Comparison of ENCODE assay signal across 28 cellular contexts in the genomic region with DNA sequence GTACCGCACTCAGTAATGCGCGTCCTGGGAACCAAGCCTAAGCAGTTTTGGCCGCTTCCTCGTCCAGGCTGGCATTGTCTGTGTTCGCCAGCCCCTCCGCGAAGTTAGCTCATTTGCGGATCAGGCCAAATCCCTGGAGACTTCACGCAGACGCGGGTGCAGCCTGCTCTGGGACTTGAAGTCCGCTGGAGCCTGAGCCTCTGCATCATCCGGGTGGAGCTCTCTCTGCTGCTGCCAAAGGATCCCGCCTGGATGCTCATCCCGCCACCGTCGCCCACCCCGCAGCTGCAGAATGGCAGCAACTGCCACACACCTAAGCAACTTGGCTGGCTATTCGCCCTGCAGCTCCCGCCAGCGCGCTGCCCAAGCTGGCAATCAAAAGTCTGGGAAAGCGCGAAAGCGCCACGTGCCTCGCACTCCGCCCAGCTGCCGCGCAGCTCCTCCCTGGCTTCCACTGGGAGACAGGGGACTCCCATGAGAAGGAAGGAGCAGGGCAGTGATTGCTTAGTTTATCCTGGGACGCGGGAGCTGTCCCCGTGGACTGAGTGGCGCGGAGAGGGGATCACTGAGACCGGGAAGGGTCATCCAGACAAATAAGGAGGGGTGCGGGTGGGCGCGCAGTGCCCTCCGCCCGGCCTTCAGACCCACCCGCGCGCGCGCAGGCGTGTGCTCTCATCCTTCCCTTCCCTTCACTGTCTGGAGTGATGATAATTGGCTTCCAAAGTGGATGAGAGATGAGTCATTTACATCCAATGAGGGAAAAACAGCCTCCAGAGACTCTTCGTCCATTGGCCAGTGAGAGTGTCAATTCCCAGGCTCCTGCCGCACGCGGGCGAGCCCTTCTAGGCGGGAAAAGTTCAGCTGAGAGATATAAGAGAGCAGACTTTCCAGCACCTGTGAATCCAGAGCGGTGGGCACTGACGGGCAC. TPM values are rescaled to one million over a fixed set of nuclear protein-coding genes. Genes with fewer than 3 reads are reported as not detected.
DNase-seq lines count a peak whose midpoint lies in the region; ATAC-seq and TF ChIP-seq lines count a peak whose summit lies in the region.
"Had no signal": no experiment of that assay in that cellular context is flagged by ENCODE, and none has a peak within 500 bp of the region (broad histone marks: within the 10 kb centered on the region; RNA-seq: fewer than 3 reads in every experiment).

No MANE protein-coding gene starts in this region.

- no peaks in the 10 kb centered on the region for H3K9me3 ChIP-seq in lower lobe of right lung
- H3K9me3 ChIP-seq: BE2C, Caco-2, psoas muscle, tibial nerve had no signal

- CTCF ChIA-PET in WTC11 (lab: Charles Lee): interaction anchor here (0.9 to 2.0 kb wide), 7 partner anchors 10 to 109 kb away, joined by 3 to 14 read pairs (median 4); a partner anchor contains a TSS

- H3K4me3 ChIP-seq in lower lobe of right lung: no peak overlapping the region
- H3K4me3 ChIP-seq: psoas muscle, SK-N-MC, smooth muscle cell, tibial nerve had no signal

- POLR2A ChIA-PET in WTC11 (lab: Charles Lee): interaction anchor here (1.1 kb wide), 1 partner anchor 16 kb away, joined by 4 read pairs; no protein-coding TSS in a partner anchor

- no peak for TF ChIP-seq CTCF in WTC11 (IDR thresholded peaks at IDR 0.05)
- no peak for TF ChIP-seq CTCF in lower lobe of right lung (IDR thresholded peaks at IDR 0.05)
- TF ChIP-seq CTCF in GM13977 (IDR thresholded peaks at IDR 0.05; ENCODE audit: extremely low read depth, insufficient read depth, missing control alignments): no peak

- H3K4me3 Mint-ChIP-seq in WTC11: no peak overlapping the region
- H3K4me3 Mint-ChIP-seq: activated naive CD4-positive, alpha-beta T cell treated with anti-CD3 and anti-CD28 coated beads for 36 hours; nephron; stimulated activated naive CD8-positive, alpha-beta T cell treated with anti-CD3 and anti-CD28 coated beads, Interleukin-15, Interleukin-2, amounts not matched to agents 100 ng/mL and 50 ng/mL, for 24 hours had no signal

- H3K27ac Mint-ChIP-seq in WTC11: no peak overlapping the region
- H3K27ac Mint-ChIP-seq: activated naive CD4-positive, alpha-beta T cell treated with anti-CD3 and anti-CD28 coated beads for 36 hours; nephron; stimulated activated naive CD8-positive, alpha-beta T cell treated with anti-CD3 and anti-CD28 coated beads, Interleukin-15, Interleukin-2, amounts not matched to agents 100 ng/mL and 50 ng/mL, for 24 hours had no signal

- H3K27ac ChIP-seq in lower lobe of right lung: no peak overlapping the region
- H3K27ac ChIP-seq: 22Rv1, psoas muscle, SK-N-MC, tibial nerve had no signal

- in situ Hi-C loops in GM13977 (cut with MboI; ENCODE audit: low pct_unique_long_range_greater_than_20kb, low sequenced_read_pairs, unreplicated experiment): no loop called here

- H3K36me3 ChIP-seq in lower lobe of right lung: no peaks in the 10 kb centered on the region
- H3K36me3 ChIP-seq: BE2C, tibial nerve had no signal

- peak; percentile 6 for DNase-seq in DMS 273 (lab: John Stamatoyannopoulos, UW; ENCODE audit: unreplicated experiment)
- no peak for DNase-seq in DMS 273 treated with DMSO at 0.1 percent for 48 hours (lab: John Stamatoyannopoulos, UW)
- no peak for DNase-seq in WTC11 (ENCODE audit: low spot score)
- DNase-seq in lower lobe of right lung: peak; percentile 39
- no peak for DNase-seq in EL
- DNase-seq in GM13977 (ENCODE audit: low spot score): no peak
- no peak for DNase-seq in dedifferentiated amniotic fluid mesenchymal stem cell (ENCODE audit: extremely low spot score)
- DNase-seq: activated CD8-positive, alpha-beta memory T cell treated with anti-CD3 and anti-CD28 coated beads for 24 hours; activated naive CD4-positive, alpha-beta T cell treated with anti-CD3 and anti-CD28 coated beads for 36 hours; activated T-cell treated with anti-CD3 and anti-CD28 coated beads, Interleukin-2, amount 50 U/mL, for 48 hours; BE2C; Caco-2; erythroblast; GOT3; KG1; midbrain; NCI-H1694; NCI-H345; psoas muscle; stimulated activated CD4-positive, alpha-beta T cell treated with anti-CD3 and anti-CD28 coated beads, Interleukin-2, amount 100 ng/mL, for 48 hours had no signal

- ATAC-seq in WTC11 (no peak), lower lobe of right lung (no peak), GM21447 (IDR thresholded peaks at IDR 0.05; ENCODE audit: unreplicated experiment) (no peak)
- ATAC-seq: psoas muscle had no signal

- H3K27me3 Mint-ChIP-seq in WTC11 (ENCODE audit: low read depth): peaks cover 34% of the 10 kb centered on the region

- intact Hi-C loops in lower lobe of right lung (cut with DNase I): no loop called here

- peaks cover 30% of the 10 kb centered on the region for H3K27me3 ChIP-seq in lower lobe of right lung (ENCODE audit: low read depth)
- H3K27me3 ChIP-seq: BE2C had no signal

- H3K4me1 Mint-ChIP-seq in WTC11: peaks cover 11% of the 10 kb centered on the region

- H3K9me3 Mint-ChIP-seq in WTC11: no peaks in the 10 kb centered on the region
- H3K9me3 Mint-ChIP-seq: activated naive CD4-positive, alpha-beta T cell treated with anti-CD3 and anti-CD28 coated beads for 36 hours; nephron; stimulated activated naive CD8-positive, alpha-beta T cell treated with anti-CD3 and anti-CD28 coated beads, Interleukin-15, Interleukin-2, amounts not matched to agents 100 ng/mL and 50 ng/mL, for 24 hours had no signal

- H3K4me1 ChIP-seq in lower lobe of right lung: no peaks in the 10 kb centered on the region
- H3K4me1 ChIP-seq: BE2C, Caco-2, psoas muscle had no signal

- no peaks in the 10 kb centered on the region for H3K36me3 Mint-ChIP-seq in WTC11

TF ChIP-seq in WTC11, 78 proteins besides CTCF, POLR2A, EP300 and RAD21:
- peak; percentile 14; the same call in 1 of the 2 replicates for TF ChIP-seq NFYB (CRISPR knock-in tag; conservative IDR thresholded peaks at IDR 0.05; ENCODE audit: low read depth)
- TF ChIP-seq OVOL2 (CRISPR knock-in tag; IDR thresholded peaks at IDR 0.05; ENCODE audit: borderline replicate concordance): no peak
- TF ChIP-seq ZNF232 (CRISPR knock-in tag; IDR thresholded peaks at IDR 0.05): no peak
TF ChIP-seq in WTC11: peak in this region for 1.

RNA-seq across cellular contexts. Expression of a gene that starts 23.2 kb away (rescaled TPM):
- total RNA-seq in WTC11 (2021) (0.21 TPM in 1 of 3 replicates, not detected in the others), lower lobe of right lung (not detected)
- total RNA-seq: activated naive CD4-positive, alpha-beta T cell treated with anti-CD3 and anti-CD28 coated beads for 36 hours; Caco-2; frontal cortex; psoas muscle; smooth muscle cell; tibial nerve had no signal

RNA-seq across cellular contexts. Expression of a gene that starts 44.2 kb away (rescaled TPM):
- total RNA-seq in WTC11 (2021) (16.3 to 25.5 TPM (median 17.7 TPM) in 3 replicates), lower lobe of right lung (1.1 TPM)

Comparison
In these comparisons a context has a peak if more than half of its experiments do, and no peak if none do; other contexts are left out.
1. DNase-seq: peak in DMS 273 (single experiment) and lower lobe of right lung (single experiment); none in DMS 273 treated with DMSO at 0.1 percent for 48 hours (single experiment), WTC11 (single experiment), EL (single experiment), GM13977 (single experiment) and dedifferentiated amniotic fluid mesenchymal stem cell (single experiment).